ENCODE assay signal across 15 cellular contexts in the genomic region with DNA sequence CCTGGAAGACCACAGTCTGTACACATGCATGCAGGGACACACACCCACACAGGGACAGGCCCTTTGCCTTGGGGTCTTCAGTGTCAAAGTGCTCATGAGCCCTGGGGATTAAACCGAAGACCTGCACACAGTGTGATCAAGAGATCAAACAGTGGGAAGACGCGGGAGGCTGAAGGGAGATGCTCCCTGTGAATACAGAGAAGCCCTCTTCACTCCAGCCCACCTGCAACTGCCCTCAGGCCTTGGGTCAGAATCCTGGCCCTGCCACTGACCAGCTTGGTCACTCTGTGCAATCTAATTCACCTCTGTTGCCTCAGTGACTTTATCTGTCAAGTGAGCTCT. TPM values are rescaled to one million over a fixed set of nuclear protein-coding genes. Genes with fewer than 3 reads are reported as not detected.
DNase-seq lines count a peak whose midpoint lies in the region; ATAC-seq and TF ChIP-seq lines count a peak whose summit lies in the region.
"Had no signal": no experiment of that assay in that cellular context is flagged by ENCODE, and none has a peak within 500 bp of the region (broad histone marks: within the 10 kb centered on the region; RNA-seq: fewer than 3 reads in every experiment).

No MANE protein-coding gene starts in this region.

- peak overlapping the region in 4 of 5 experiments; percentile 44 to 86 (median 68) for H3K4me3 Mint-ChIP-seq in brain

- no peak for TF ChIP-seq EP300 in suprapubic skin (IDR thresholded peaks at IDR 0.05)

- no peak for ATAC-seq in GM19463 (IDR thresholded peaks at IDR 0.05; ENCODE audit: unreplicated experiment)
- ATAC-seq: CD8-positive, alpha-beta T cell; naive thymus-derived CD4-positive, alpha-beta T cell; Panc1 had no signal

- no peaks in the 10 kb centered on the region for H3K9me3 Mint-ChIP-seq in brain
- H3K9me3 Mint-ChIP-seq: activated naive CD8-positive, alpha-beta T cell treated with anti-CD3 and anti-CD28 coated beads, Interleukin-2, amount 10 ng/mL, durations not matched to agents 7 days and 5 days; CD8-positive, alpha-beta T cell had no signal

- H3K36me3 ChIP-seq in mesodermal cell (ENCODE audit: control insufficient read depth, insufficient read depth, low read length) (peaks cover 12% of the 10 kb centered on the region), suprapubic skin (no peaks in the 10 kb centered on the region)
- H3K36me3 ChIP-seq: HAP-1 had no signal

- H3K9me3 ChIP-seq in mesodermal cell (ENCODE audit: control insufficient read depth, low read length), result no peaks in the 10 kb centered on the region
- no peaks in the 10 kb centered on the region for H3K9me3 ChIP-seq in suprapubic skin
- H3K9me3 ChIP-seq: HAP-1 had no signal

- no peaks in the 10 kb centered on the region for H3K27me3 Mint-ChIP-seq in brain
- H3K27me3 Mint-ChIP-seq: activated naive CD8-positive, alpha-beta T cell treated with anti-CD3 and anti-CD28 coated beads, Interleukin-2, amount 10 ng/mL, durations not matched to agents 7 days and 5 days; naive thymus-derived CD4-positive, alpha-beta T cell had no signal

- H3K4me3 ChIP-seq in mesodermal cell (ENCODE audit: extremely low read depth, insufficient read depth, low read length, poor library complexity, severe bottlenecking) (no peak overlapping the region), suprapubic skin (peak overlapping the region; percentile 93)
- H3K4me3 ChIP-seq: HAP-1 had no signal

- DNase-seq in RWPE1 (ENCODE audit: low spot score), result no peak
- DNase-seq in suprapubic skin (ENCODE audit: low spot score in 2 of 2), result peak in 1 of 2 donors; percentile 63
- no peak for DNase-seq in cortex of kidney (lab: John Stamatoyannopoulos, UW)
- no peak for DNase-seq in NCI-H1436 treated with DMSO at 0.1 percent for 48 hours (lab: John Stamatoyannopoulos, UW)
- DNase-seq: activated CD8-positive, alpha-beta memory T cell treated with anti-CD3 and anti-CD28 coated beads, Interleukin-2, amount 50 U/mL, for 4 hours; activated naive CD8-positive, alpha-beta T cell treated with anti-CD3 and anti-CD28 coated beads, Interleukin-2, amount 10 ng/mL, durations not matched to agents 7 days and 5 days; CD8-positive, alpha-beta T cell; stimulated activated CD4-positive, alpha-beta T cell treated with anti-CD3 and anti-CD28 coated beads, Interleukin-2, amount 100 ng/mL, for 48 hours had no signal

- H3K27me3 ChIP-seq in suprapubic skin, result no peaks in the 10 kb centered on the region

- H3K36me3 Mint-ChIP-seq in brain, result no peaks in the 10 kb centered on the region
- H3K36me3 Mint-ChIP-seq: activated naive CD8-positive, alpha-beta T cell treated with anti-CD3 and anti-CD28 coated beads, Interleukin-2, amount 10 ng/mL, durations not matched to agents 7 days and 5 days; naive thymus-derived CD4-positive, alpha-beta T cell had no signal

- H3K27ac ChIP-seq in RWPE1 (peak overlapping the region; percentile 93), mesodermal cell (ENCODE audit: low read depth, low read length, severe bottlenecking) (peak overlapping the region; percentile 10), suprapubic skin (peak overlapping the region; percentile 98)
- H3K27ac ChIP-seq: epithelial cell of prostate had no signal

- TF ChIP-seq POLR2A in suprapubic skin (IDR thresholded peaks at IDR 0.05), result no peak

- H3K27ac Mint-ChIP-seq in brain, result peak overlapping the region; percentile 84 to 99 (median 90)
- H3K27ac Mint-ChIP-seq: activated naive CD8-positive, alpha-beta T cell treated with anti-CD3 and anti-CD28 coated beads, Interleukin-2, amount 10 ng/mL, durations not matched to agents 7 days and 5 days; CD8-positive, alpha-beta T cell had no signal

- CTCF ChIA-PET in RWPE1 (lab: Yijun Ruan, JAX), result interaction anchor here (0.5 to 2.5 kb wide), 6 partner anchors 16 to 70 kb away, joined by 3 to 21 read pairs (median 7); no protein-coding TSS in a partner anchor

- peaks cover 86% of the 10 kb centered on the region for H3K4me1 Mint-ChIP-seq in brain

- WGBS in mesodermal cell (ENCODE audit: insufficient coverage in 2 of 2), 2 experiments, result 91 to 93% methylated on average over 3 of the region's 3 CpGs
- 64% methylated on average over 3 of the region's 3 CpGs for WGBS in suprapubic skin

- no peak for TF ChIP-seq CTCF in RWPE1 (conservative IDR thresholded peaks at IDR 0.05; ENCODE audit: low read depth)
- TF ChIP-seq CTCF in brain (conservative IDR thresholded peaks at IDR 0.05), result no peak
- TF ChIP-seq CTCF in suprapubic skin (IDR thresholded peaks at IDR 0.05), result no peak

- H3K4me1 ChIP-seq in mesodermal cell (ENCODE audit: control insufficient read depth, insufficient read depth, low read length, poor library complexity, severe bottlenecking) (peaks cover 65% of the 10 kb centered on the region), suprapubic skin (peaks cover 94% of the 10 kb centered on the region)
- H3K4me1 ChIP-seq: HAP-1 had no signal

- POLR2A ChIA-PET in RWPE1 (lab: Yijun Ruan, JAX; ENCODE audit: low non-redundant PET), result no interaction called here

RNA-seq across cellular contexts. Expression of a gene that starts 2.9 kb away (rescaled TPM):
- 168 TPM for polyA plus RNA-seq in brain (ENCODE audit: insufficient read depth, low read depth, low replicate concordance)
- polyA plus RNA-seq in mesodermal cell (2013, experiment 1 of 2), result 66.2 TPM
- 57.5 TPM for polyA plus RNA-seq in mesodermal cell (2013, experiment 2 of 2)
- total RNA-seq in suprapubic skin, result 100 to 1,000 TPM; 173 to 244 (median 212) TPM

RNA-seq across cellular contexts. Expression of a gene that starts 45.6 kb away (rescaled TPM):
- 6.6 TPM for polyA plus RNA-seq in brain (ENCODE audit: insufficient read depth, low read depth, low replicate concordance)
- 16.3 TPM for polyA plus RNA-seq in mesodermal cell (2013, experiment 1 of 2)
- polyA plus RNA-seq in mesodermal cell (2013, experiment 2 of 2), result 10.2 TPM
- 10 to 100 TPM in 1 of 4 donors, 1 to 10 TPM in 3; 2.6 to 14.6 (median 5.8) TPM for total RNA-seq in suprapubic skin

RNA-seq across cellular contexts. Expression of a gene that starts 56.4 kb away (rescaled TPM):
- 0.92 TPM for polyA plus RNA-seq in brain (ENCODE audit: insufficient read depth, low read depth, low replicate concordance)
- 2.2 TPM for polyA plus RNA-seq in mesodermal cell (2013, experiment 1 of 2)
- 1.8 TPM for polyA plus RNA-seq in mesodermal cell (2013, experiment 2 of 2)
- total RNA-seq in suprapubic skin, result 10 to 100 TPM in 1 of 4 donors, 1 to 10 TPM in 3; 5.2 to 10.7 (median 5.9) TPM
- polyA plus RNA-seq: naive thymus-derived CD4-positive, alpha-beta T cell had no signal

Comparison
In these comparisons a context has a peak if more than half of its experiments do, and no peak if none do; other contexts are left out.
1. H3K27ac ChIP-seq: peak in every context shown above with its lines; median percentile 98 in suprapubic skin; 93 in RWPE1; 10 in mesodermal cell.